Comparison of ENCODE assay signal across 22 cellular contexts in the genomic region with DNA sequence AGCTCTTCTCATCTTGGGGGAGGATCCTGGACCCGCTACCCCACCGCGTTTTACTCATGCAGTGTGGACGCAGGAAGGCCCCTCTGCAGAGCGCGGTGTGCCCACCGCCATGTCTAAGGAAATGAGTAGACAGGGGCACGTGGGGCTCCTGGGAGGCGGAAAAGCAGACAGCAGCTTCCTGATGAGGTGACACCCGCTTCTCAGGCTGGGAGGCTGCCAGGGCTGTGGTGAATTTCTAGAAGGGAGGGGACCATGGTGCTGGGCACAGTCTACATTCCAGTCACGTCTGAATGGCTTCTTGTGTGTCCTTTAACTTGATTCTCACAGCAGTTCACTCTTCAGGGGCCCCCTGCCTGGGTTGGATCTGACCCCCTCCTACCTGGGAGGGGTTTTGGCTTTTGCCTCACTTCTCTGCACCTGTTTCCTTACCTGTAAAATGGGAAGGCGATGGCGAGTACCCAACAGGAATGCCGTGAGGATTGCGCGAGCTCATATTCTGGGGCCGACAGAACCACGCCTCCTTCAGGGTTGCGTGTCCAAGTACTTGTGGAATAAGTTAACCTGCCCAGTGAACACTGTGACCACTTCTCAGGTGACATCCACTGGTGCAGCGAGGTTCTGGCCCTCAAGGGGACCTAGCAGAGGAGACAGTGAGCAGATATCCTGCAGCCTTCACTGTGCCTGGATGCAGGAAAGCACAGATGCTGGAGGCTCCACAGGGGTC. TPM values are rescaled to one million over a fixed set of nuclear protein-coding genes. Genes with fewer than 3 reads are reported as not detected.
DNase-seq lines count a peak whose midpoint lies in the region; ATAC-seq, FAIRE-seq and TF ChIP-seq lines count a peak whose summit lies in the region.
"Had no signal": no experiment of that assay in that cellular context is flagged by ENCODE, and none has a peak within 500 bp of the region (broad histone marks: within the 10 kb centered on the region; RNA-seq: fewer than 3 reads in every experiment).

No MANE protein-coding gene starts in this region.

- no peak overlapping the region for H3K27ac ChIP-seq in H1 (ENCODE audit: low read depth, low read length)
- H3K27ac ChIP-seq: BLaER1 treated with 17β-estradiol and CSF1 and Interleukin-3, amounts not matched to agents 10 nM and 100 nM; esophagus muscularis mucosa; foreskin keratinocyte; upper lobe of right lung had no signal

- H4K20me1 ChIP-seq in H1 (replicated peaks in 1 of 2; ENCODE audit: control insufficient read depth in 1 of 2, insufficient read depth in 2 of 2, low read length in 2 of 2) = peaks cover 0 to 1% of the 10 kb centered on the region in 2 experiments
- H4K20me1 ChIP-seq: BLaER1 treated with 17β-estradiol and CSF1 and Interleukin-3, amounts not matched to agents 10 nM and 100 nM had no signal

- no peaks in the 10 kb centered on the region for H3K36me3 Mint-ChIP-seq in stimulated activated memory B cell treated with anti-CD40 and anti-IgM and Interleukin-4, amounts not matched to agents 10 μg/mL and 1 μg/mL and 100 μg/mL, for 72 hours
- H3K36me3 Mint-ChIP-seq in MCF 10A (ENCODE audit: insufficient read depth, unreplicated experiment) = no peaks in the 10 kb centered on the region

- no peak for TF ChIP-seq CTCF in H1 (IDR thresholded peaks at IDR 0.05; ENCODE audit: control extremely low read depth in 1 of 3, insufficient read depth in 1 of 3, low read depth in 1 of 3, low read length in 3 of 3)
- no peak for TF ChIP-seq CTCF in MCF 10A (IDR thresholded peaks at IDR 0.05; ENCODE audit: unreplicated experiment)

- no TSS peak for BruUV-seq in MCF 10A (replicated peaks; lab: Mats Ljungman, UMichigan)

- no peak overlapping the region for H2BK120ac ChIP-seq in H1 (replicated peaks; ENCODE audit: low read depth, low read length)

- H3K79me1 ChIP-seq in H1 (ENCODE audit: low read depth, low read length) = no peaks in the 10 kb centered on the region

- no peak overlapping the region for H3K4me3 ChIP-seq in H1 (ENCODE audit: extremely low read depth in 1 of 4, insufficient read depth in 2 of 4, low read depth in 3 of 4, low read length in 4 of 4)
- H3K4me3 ChIP-seq: BLaER1 treated with 17β-estradiol and CSF1 and Interleukin-3, amounts not matched to agents 10 nM and 100 nM; esophagus muscularis mucosa; upper lobe of right lung had no signal

- H2BK15ac ChIP-seq in H1 (ENCODE audit: low read length) = no peak overlapping the region; the same call in 1 of the 2 replicates

- no peak overlapping the region for H3K14ac ChIP-seq in H1 (ENCODE audit: insufficient read length)

- no peak overlapping the region for H3K27ac Mint-ChIP-seq in stimulated activated memory B cell treated with anti-CD40 and anti-IgM and Interleukin-4, amounts not matched to agents 10 μg/mL and 1 μg/mL and 100 μg/mL, for 72 hours
- H3K27ac Mint-ChIP-seq in MCF 10A (ENCODE audit: low read depth, unreplicated experiment) = no peak overlapping the region

- H3K23me2 ChIP-seq in H1 (ENCODE audit: low read depth, low read length) = no peaks in the 10 kb centered on the region

- H4K8ac ChIP-seq in H1 (ENCODE audit: extremely low read depth, insufficient read depth, low read length) = no peak overlapping the region

- no peak for TF ChIP-seq POLR2A in H1 (IDR thresholded peaks at IDR 0.05; ENCODE audit: control extremely low read depth in 1 of 2, low read depth in 2 of 2, low read length in 2 of 2)

- no peaks in the 10 kb centered on the region for H3K9me3 ChIP-seq in H1 (ENCODE audit: insufficient read depth in 2 of 2, low read depth in 1 of 2, low read length in 1 of 2)
- H3K9me3 ChIP-seq: esophagus muscularis mucosa, SK-N-SH, upper lobe of right lung had no signal

- peak overlapping the region; percentile 58 for H4K91ac ChIP-seq in H1 (replicated peaks; ENCODE audit: insufficient read length, low read length)

- DNase-seq in RCC 7860 (ENCODE audit: low spot score) = peak; percentile 66
- DNase-seq in H1 (ENCODE audit: low read depth in 1 of 2, low spot score in 2 of 2) = no peak
- peak; percentile 64 for DNase-seq in left kidney (ENCODE audit: low read depth, low spot score)
- no peak for DNase-seq in MCF 10A (ENCODE audit: unreplicated experiment)
- DNase-seq in HT-29 (ENCODE audit: low spot score) = no peak
- DNase-seq: activated CD4-positive, alpha-beta T cell treated with anti-CD3 and anti-CD28 coated beads, Interleukin-2, amount 50 U/mL, for 4 hours; activated CD4-positive, CD25-positive, alpha-beta regulatory T cell; activated T-cell treated with anti-CD3 and anti-CD28 coated beads, Interleukin-2, amount 50 U/mL, for 48 hours; central memory CD4-positive, alpha-beta T cell; hippocampal formation; NCI-H1092 treated with DMSO at 0.1 percent for 48 hours; NCI-H187; NCI-H524 treated with DMSO at 0.1 percent for 48 hours; occipital lobe; SK-N-SH; upper lobe of right lung had no signal

- H2BK20ac ChIP-seq in H1 (ENCODE audit: low read length) = peak overlapping the region; percentile 55; the same call in 1 of the 2 replicates

- FAIRE-seq in RCC 7860 (lab: Jason Lieb, UNC) (peak; percentile 64), H1 (lab: Jason Lieb, UNC) (no peak)
- FAIRE-seq: TTC549 had no signal

- peak; percentile 3 for ATAC-seq in stimulated activated memory B cell treated with anti-CD40 and anti-IgM and Interleukin-4, amounts not matched to agents 10 μg/mL and 1 μg/mL and 100 μg/mL, for 72 hours
- no peak for ATAC-seq in HG02870 (IDR thresholded peaks at IDR 0.05; ENCODE audit: unreplicated experiment)
- ATAC-seq: upper lobe of right lung had no signal

- H2AK5ac ChIP-seq in H1 (ENCODE audit: low read depth, low read length) = no peak overlapping the region

- no peak overlapping the region for H3K4ac ChIP-seq in H1 (replicated peaks; ENCODE audit: insufficient read length, low read depth, low read length)

- peaks cover 4 to 42% (median 6%) of the 10 kb centered on the region in 4 experiments; a peak in 6 of 7 replicates for H3K4me1 ChIP-seq in H1 (replicated peaks in 1 of 4; ENCODE audit: control insufficient read depth in 3 of 4, insufficient read depth in 4 of 4, low read length in 3 of 4)
- H3K4me1 ChIP-seq: esophagus muscularis mucosa, upper lobe of right lung had no signal

- POLR2A ChIA-PET in H1 (lab: Charles Lee; ENCODE audit: partially characterized antibody) = interaction anchor here (0.8 kb wide), 1 partner anchor 9 kb away, joined by 3 read pairs; no protein-coding TSS in a partner anchor
- POLR2A ChIA-PET in MCF 10A (lab: Yijun Ruan, JAX) = no interaction called here

- no peaks in the 10 kb centered on the region for H3K79me2 ChIP-seq in H1 (ENCODE audit: control insufficient read depth in 1 of 2, insufficient read depth in 2 of 2, low read length in 2 of 2)

- no peak overlapping the region for H3K4me2 ChIP-seq in H1 (ENCODE audit: insufficient read depth in 1 of 2, low read depth in 2 of 2, low read length in 2 of 2)
- H3K4me2 ChIP-seq: SK-N-SH had no signal

- no peak overlapping the region for H2AFZ ChIP-seq in H1 (ENCODE audit: low read length)

- intact Hi-C loops in MCF 10A (cut with micrococcal nuclease) = no loop called here

- CTCF ChIA-PET in H1 (lab: Charles Lee; ENCODE audit: partially characterized antibody) (interaction anchor here (1.0 to 1.7 kb wide), 9 partner anchors 9 to 479 kb away, joined by 3 to 5 read pairs (median 3); no protein-coding TSS in a partner anchor), MCF 10A (lab: Yijun Ruan, JAX) (interaction anchor here (0.6 kb wide), 1 partner anchor 181 kb away, joined by 3 read pairs; no protein-coding TSS in a partner anchor)

- TF ChIP-seq RAD21 in H1 (IDR thresholded peaks at IDR 0.05 in 1 of 2, conservative IDR thresholded peaks at IDR 0.05 in 1 of 2; ENCODE audit: low read depth in 2 of 2, low read length in 2 of 2) = no peak

- no peaks in the 10 kb centered on the region for H3K9me3 Mint-ChIP-seq in stimulated activated memory B cell treated with anti-CD40 and anti-IgM and Interleukin-4, amounts not matched to agents 10 μg/mL and 1 μg/mL and 100 μg/mL, for 72 hours
- H3K9me3 Mint-ChIP-seq in MCF 10A (ENCODE audit: unreplicated experiment) = no peaks in the 10 kb centered on the region

- H4K5ac ChIP-seq in H1 (ENCODE audit: insufficient read length, low read depth, low read length) = no peak overlapping the region

- no peaks in the 10 kb centered on the region for H3K36me3 ChIP-seq in H1 (ENCODE audit: control insufficient read depth in 2 of 4, insufficient read depth in 4 of 4, low read length in 3 of 4)
- H3K36me3 ChIP-seq: BLaER1 treated with 17β-estradiol and CSF1 and Interleukin-3, amounts not matched to agents 10 nM and 100 nM; esophagus muscularis mucosa; upper lobe of right lung had no signal

- no peak for TF ChIP-seq EP300 in H1 (IDR thresholded peaks at IDR 0.05; ENCODE audit: borderline replicate concordance in 1 of 2, low read depth in 2 of 2, low read length in 2 of 2)

- H2BK5ac ChIP-seq in H1 (ENCODE audit: low read depth, low read length) = no peak overlapping the region

- no peak overlapping the region for H3K18ac ChIP-seq in H1 (ENCODE audit: extremely low read depth, low read length)

- H3K56ac ChIP-seq in H1 (replicated peaks; ENCODE audit: insufficient read length, low read depth, low read length) = no peak overlapping the region

- no peak overlapping the region for H3K4me3 Mint-ChIP-seq in stimulated activated memory B cell treated with anti-CD40 and anti-IgM and Interleukin-4, amounts not matched to agents 10 μg/mL and 1 μg/mL and 100 μg/mL, for 72 hours
- H3K4me3 Mint-ChIP-seq in MCF 10A (ENCODE audit: unreplicated experiment) = no peak overlapping the region

- peaks cover 0 to 3% (median 0%) of the 10 kb centered on the region in 4 experiments; a peak in 2 of 7 replicates for H3K27me3 ChIP-seq in H1 (replicated peaks in 1 of 4; ENCODE audit: control insufficient read depth in 3 of 4, extremely low read depth in 1 of 4, insufficient read depth in 3 of 4, low read length in 3 of 4)
- H3K27me3 ChIP-seq: BLaER1 treated with 17β-estradiol and CSF1 and Interleukin-3, amounts not matched to agents 10 nM and 100 nM; foreskin keratinocyte; upper lobe of right lung had no signal

- peak overlapping the region; percentile 91; the same call in 1 of the 2 replicates for H2BK12ac ChIP-seq in H1 (ENCODE audit: low read depth, low read length)

- peaks cover 38% of the 10 kb centered on the region for H3K27me3 Mint-ChIP-seq in stimulated activated memory B cell treated with anti-CD40 and anti-IgM and Interleukin-4, amounts not matched to agents 10 μg/mL and 1 μg/mL and 100 μg/mL, for 72 hours
- H3K27me3 Mint-ChIP-seq in MCF 10A (ENCODE audit: insufficient read depth, unreplicated experiment) = no peaks in the 10 kb centered on the region

- 95% methylated on average over 20 of the region's 20 CpGs; no CpG with 5 or more reads in 1 of the 2 experiments for WGBS in H1 (ENCODE audit: extremely low coverage in 1 of 2, insufficient coverage in 1 of 2, insufficient read length in 1 of 2, insufficient replicate concordance in 2 of 2, low coverage in 1 of 2, low lambda C conversion rate in 2 of 2, missing lambda C conversion rate in 1 of 2), 2 experiments

- H3K9ac ChIP-seq in H1 (replicated peaks in 1 of 4; ENCODE audit: extremely low read depth in 1 of 4, low read depth in 3 of 4, low read length in 3 of 4) = no peak overlapping the region
- H3K9ac ChIP-seq: BLaER1 treated with 17β-estradiol and CSF1 and Interleukin-3, amounts not matched to agents 10 nM and 100 nM; SK-N-SH had no signal

- peaks cover 23% of the 10 kb centered on the region for H3K4me1 Mint-ChIP-seq in stimulated activated memory B cell treated with anti-CD40 and anti-IgM and Interleukin-4, amounts not matched to agents 10 μg/mL and 1 μg/mL and 100 μg/mL, for 72 hours
- H3K4me1 Mint-ChIP-seq in MCF 10A (ENCODE audit: insufficient read depth, unreplicated experiment) = peaks cover 20% of the 10 kb centered on the region

- no peak overlapping the region for H3K23ac ChIP-seq in H1 (ENCODE audit: insufficient read length)

RNA-seq across cellular contexts. Expression of a gene that starts 32.3 kb away (rescaled TPM):
- total RNA-seq in H1 (2021; fragmentation: NEBNext Ultra II Directional; extraction: Animal tissue kit (Norgen Biotek cat#: 25700)) = 19.2 and 19.3 TPM in 2 replicates
- polyA plus RNA-seq in H1 (2011; rRNA removed) = 6.8 and 7.7 TPM in 2 replicates
- 8.9 TPM for polyA plus RNA-seq in H1 (2011; cell fraction: cytosol; rRNA removed)
- polyA plus RNA-seq in H1 (2011; cell fraction: nucleus; rRNA removed) = 14.2 TPM
- 6.1 to 8.2 TPM (median 7.4 TPM) in 4 replicates for polyA plus RNA-seq in H1 (2012, experiment 1 of 2)
- polyA plus RNA-seq in H1 (2012, experiment 2 of 2) = 2.2 TPM
- polyA plus RNA-seq in H1 (2013, experiment 1 of 2) = 13.3 TPM
- 12.9 TPM for polyA plus RNA-seq in H1 (2013, experiment 2 of 2)
- 13.3 and 15.9 TPM in 2 replicates for polyA minus RNA-seq in H1 (2011; rRNA and poly(A)+ RNA removed)
- polyA minus RNA-seq in H1 (2011; cell fraction: cytosol; rRNA and poly(A)+ RNA removed) = 16.8 TPM
- 11.4 TPM for polyA minus RNA-seq in H1 (2011; cell fraction: nucleus; rRNA and poly(A)+ RNA removed)
- total RNA-seq in MCF 10A (2022) = 31.6 and 31.7 TPM in 2 replicates
- total RNA-seq in HT-29 (2014; rRNA removed; shearing (Covaris generic)) = 27.4 and 28.9 TPM in 2 replicates

Comparison
In these comparisons a context has a peak if more than half of its experiments do, and no peak if none do; other contexts are left out.
1. DNase-seq: peak in RCC 7860 (single experiment) and left kidney (single experiment); none in H1 (0 of 2), MCF 10A (single experiment) and HT-29 (single experiment).